In the genomic region with DNA sequence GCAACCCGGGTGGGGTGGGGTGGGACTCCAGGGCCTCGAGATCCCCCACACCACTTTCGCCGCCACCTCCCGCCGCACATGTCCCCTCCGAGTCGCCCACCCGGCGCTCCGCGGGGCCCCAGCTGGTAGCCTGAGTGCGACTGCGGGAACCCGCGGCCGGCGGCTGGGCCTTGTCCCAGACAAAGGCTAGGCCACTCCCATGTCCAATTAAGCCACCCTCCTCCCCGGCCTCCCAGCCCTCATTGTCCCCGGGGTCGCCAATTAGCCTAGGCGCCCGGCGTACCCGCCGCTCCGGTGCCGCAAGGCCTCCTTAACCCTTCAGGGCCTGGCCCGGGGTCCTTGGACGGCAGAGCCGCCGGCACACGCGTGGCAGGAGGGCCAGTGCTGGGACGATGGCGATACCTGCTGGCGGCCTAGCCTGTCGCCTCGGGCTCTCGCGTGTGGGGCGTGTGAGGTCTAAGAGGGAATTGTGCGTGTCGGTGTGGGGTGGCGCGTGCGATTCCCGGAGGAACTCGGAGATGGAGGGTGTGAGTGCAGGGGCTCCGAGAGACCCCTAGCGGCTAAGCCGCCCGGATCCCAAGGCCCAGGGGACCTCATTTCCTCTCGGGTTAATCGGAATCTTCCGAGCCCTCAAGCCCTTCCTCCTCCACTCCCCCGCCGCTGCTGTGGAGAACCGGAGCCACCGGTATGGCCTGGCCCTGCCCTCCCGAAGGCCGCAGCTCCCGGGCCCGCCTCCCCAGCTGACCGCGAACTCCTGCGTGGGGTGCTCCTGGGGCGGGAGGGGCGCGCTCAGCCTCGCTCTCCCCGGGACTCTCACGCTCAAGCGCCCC, we compare ENCODE assay signal across 8 cellular contexts. TPM values are rescaled to one million over a fixed set of nuclear protein-coding genes. Genes with fewer than 3 reads are reported as not detected.
DNase-seq lines count a peak whose midpoint lies in the region; ATAC-seq, FAIRE-seq and TF ChIP-seq lines count a peak whose summit lies in the region.

No MANE protein-coding gene starts in this region.

- BruUV-seq in GM12878 (replicated peaks; lab: Mats Ljungman, UMichigan): no TSS peak

- TF ChIP-seq RAD21 in GM12878 (IDR thresholded peaks at IDR 0.05; ENCODE audit: insufficient read depth, low read depth, low read length): no peak

- H3K27me3 Mint-ChIP-seq in immature natural killer cell (ENCODE audit: low read depth in 3 of 3): peaks cover 18 to 34% (median 20%) of the 10 kb centered on the region in 3 donors

- H3K27ac ChIP-seq in GM12878 (ENCODE audit: control insufficient read depth, insufficient read depth): no peak overlapping the region
- H3K27ac ChIP-seq in small intestine (ENCODE audit: low read depth in 1 of 2, low read length in 1 of 2): peak overlapping the region in 1 of 2 donors; percentile 81

- H3K9ac ChIP-seq in GM12878 (ENCODE audit: control insufficient read depth, insufficient read depth, low read length): peak overlapping the region; percentile 35; the same call in 1 of the 2 replicates

- WGBS in GM12878 (ENCODE audit: insufficient coverage, insufficient replicate concordance, low lambda C conversion rate, missing lambda C conversion rate): 2% methylated on average over 51 of the region's 74 CpGs
- WGBS in small intestine, 3 donors: 1% methylated on average over 55 to 74 of the region's 74 CpGs

- H3K4me3 Mint-ChIP-seq in immature natural killer cell: peak overlapping the region; percentile 75 to 80 (median 77)

- H2AFZ ChIP-seq in GM12878 (ENCODE audit: control insufficient read depth, low read depth, low read length): peak overlapping the region; percentile 69

- no peak overlapping the region for H3K27ac Mint-ChIP-seq in immature natural killer cell

- H4K20me1 ChIP-seq in GM12878 (ENCODE audit: control insufficient read depth, insufficient read depth): no peaks in the 10 kb centered on the region

- no peak for TF ChIP-seq CTCF in GM12878 (IDR thresholded peaks at IDR 0.05 in 2 of 3, conservative IDR thresholded peaks at IDR 0.05 in 1 of 3; ENCODE audit: control insufficient read depth in 2 of 3, extremely low read depth in 1 of 3, insufficient read depth in 1 of 3, low read depth in 3 of 3, low read length in 3 of 3)

- in situ Hi-C loops in GM12878 (cut with MboI): loop anchor here (10.0 kb wide), 1 partner anchor 693 kb away; no protein-coding TSS in a partner anchor

- no peaks in the 10 kb centered on the region for H3K36me3 ChIP-seq in GM12878 (ENCODE audit: control insufficient read depth in 2 of 2, insufficient read depth in 2 of 2, low read length in 1 of 2)
- H3K36me3 ChIP-seq in small intestine (ENCODE audit: control insufficient read depth in 2 of 2, insufficient read depth in 2 of 2, low read length in 2 of 2): no peaks in the 10 kb centered on the region

- intact Hi-C loops in GM12878 (cut with micrococcal nuclease; ENCODE audit: unreplicated experiment): no loop called here

- SMC1A ChIA-PET in GM12878 (lab: Charles Lee; ENCODE audit: uncharacterized antibody, unreplicated experiment): interaction anchor here (0.7 kb wide), 1 partner anchor 451 kb away, joined by 3 read pairs; no protein-coding TSS in a partner anchor

- FAIRE-seq in GM12892 (lab: Jason Lieb, UNC): no peak
- no peak for FAIRE-seq in GM12878 (lab: Jason Lieb, UNC)
- FAIRE-seq in small intestine (lab: Jason Lieb, UNC): no peak

- CTCF ChIA-PET in GM12878 (lab: Yijun Ruan, JAX): interaction anchor here (0.8 to 1.3 kb wide), 3 partner anchors 9 to 698 kb away, joined by 3 to 4 read pairs (median 4); no protein-coding TSS in a partner anchor

- TF ChIP-seq POLR2A in GM12892 (IDR thresholded peaks at IDR 0.05; ENCODE audit: low read depth, low read length) (no peak), GM12878 (IDR thresholded peaks at IDR 0.05; ENCODE audit: low read depth, low read length) (no peak)

- H3K27me3 ChIP-seq in GM12878 (replicated peaks in 1 of 2; ENCODE audit: control insufficient read depth in 2 of 2, insufficient read depth in 2 of 2, low read length in 1 of 2) (peaks cover 18 to 38% of the 10 kb centered on the region in 2 experiments), small intestine (ENCODE audit: control insufficient read depth in 2 of 2, insufficient read depth in 2 of 2, low read length in 2 of 2) (peaks cover 6 to 25% of the 10 kb centered on the region in 2 donors)

- ATAC-seq in GM12878: peak; percentile 46

- H3K4me3 ChIP-seq in GM12878 (peak overlapping the region; percentile 54; the same call in 1 of the 2 replicates), small intestine (ENCODE audit: low read depth in 1 of 2, low read length in 2 of 2) (peak overlapping the region; percentile 28 to 52)

- DNase-seq in AG08395 (ENCODE audit: low spot score) (peak; percentile 58), GM12892 (ENCODE audit: insufficient read length) (peak; percentile 32), NCI-H526 treated with DMSO at 0.1 percent for 48 hours (lab: John Stamatoyannopoulos, UW) (peak; percentile 54), GM12878 (ENCODE audit: low read depth, low spot score) (no peak), immature natural killer cell (peak; percentile 28 to 35 (median 31)), small intestine (peak; percentile 27), activated gamma-delta T cell treated with Interleukin-2 at 50 U/mL for 16 hours (no peak), NK-92 (lab: John Stamatoyannopoulos, UW; ENCODE audit: unreplicated experiment) (no peak)

- no peak for TF ChIP-seq EP300 in GM12878 (IDR thresholded peaks at IDR 0.05; ENCODE audit: borderline replicate concordance in 1 of 2, control insufficient read depth in 1 of 2, low read depth in 2 of 2, low read length in 2 of 2)

- H3K4me2 ChIP-seq in GM12878 (ENCODE audit: control insufficient read depth, insufficient read depth): peak overlapping the region; percentile 78

- no peaks in the 10 kb centered on the region for H3K79me2 ChIP-seq in GM12878 (ENCODE audit: control insufficient read depth, insufficient read depth, low read length)

- H3K9me3 Mint-ChIP-seq in immature natural killer cell: peaks cover 0 to 3% (median 0%) of the 10 kb centered on the region in 6 donors

- RAD21 ChIA-PET in GM12878 (lab: Charles Lee; ENCODE audit: unreplicated experiment): interaction anchor here (1.0 to 1.6 kb wide), 2 partner anchors 410 to 425 kb away, joined by 3 to 5 read pairs; no protein-coding TSS in a partner anchor

- no peaks in the 10 kb centered on the region for H3K36me3 Mint-ChIP-seq in immature natural killer cell

- H3K9me3 ChIP-seq in GM12878 (replicated peaks; ENCODE audit: control insufficient read depth, insufficient read depth, low read length): peaks cover 1% of the 10 kb centered on the region; the same call in 1 of the 3 replicates
- no peaks in the 10 kb centered on the region for H3K9me3 ChIP-seq in small intestine (ENCODE audit: control insufficient read depth, low read depth)

- H3K4me1 ChIP-seq in GM12878 (ENCODE audit: control insufficient read depth, insufficient read depth, low read length) (peaks cover 4% of the 10 kb centered on the region; the same call in 1 of the 2 replicates), small intestine (ENCODE audit: control insufficient read depth in 2 of 2, insufficient read depth in 1 of 2, low read depth in 1 of 2, low read length in 1 of 2) (no peaks in the 10 kb centered on the region)

- H3K4me1 Mint-ChIP-seq in immature natural killer cell: peaks cover 17 to 19% of the 10 kb centered on the region in 2 donors

- POLR2A ChIA-PET in GM12878 (lab: Charles Lee): no interaction called here

TF ChIP-seq in GM12878, 131 proteins besides CTCF, POLR2A, EP300 and RAD21 (continues in another document):
- peak in 1 of 2 experiments; percentile 81; a peak in 2 of 4 replicates for TF ChIP-seq ETV6 (conservative IDR thresholded peaks at IDR 0.05 in 1 of 2, IDR thresholded peaks at IDR 0.05 in 1 of 2; ENCODE audit: borderline replicate concordance in 1 of 2, low read depth in 1 of 2)

RNA-seq across cellular contexts. Expression of a gene that starts 11.7 kb away (rescaled TPM):
- polyA plus RNA-seq in GM12892 (2012; ENCODE audit: missing spikeins): not detected
- not detected in 2 replicates for total RNA-seq in GM12878 (2013; cell fraction: nucleolus; rRNA removed)
- total RNA-seq in GM12878 (2014; rRNA removed): not detected in 2 replicates
- not detected in 2 replicates for total RNA-seq in GM12878 (2014; rRNA removed; fragmentation: Illumina TruSeq; extraction: Trizol)
- 0.11 and 0.13 TPM in 2 replicates for total RNA-seq in GM12878 (2021)
- not detected for polyA plus RNA-seq in GM12878 (2011; ENCODE audit: low read depth)
- not detected in 2 replicates for polyA plus RNA-seq in GM12878 (2011; rRNA removed)
- polyA plus RNA-seq in GM12878 (2011; cell fraction: cytosol; rRNA removed): not detected in 2 replicates
- not detected in 2 replicates for polyA plus RNA-seq in GM12878 (2011; cell fraction: nucleus; rRNA removed)
- polyA plus RNA-seq in GM12878 (2012): not detected in 2 replicates
- not detected in 2 replicates for polyA plus RNA-seq in GM12878 (2014; fragmentation: Illumina TruSeq; extraction: Trizol)
- polyA plus RNA-seq in GM12878 (2014; fragmentation: Nextera tagmentation; extraction: Ambion mirVana): not detected
- not detected in 2 replicates for polyA plus RNA-seq in GM12878 (2014; rRNA removed)
- not detected for polyA plus RNA-seq in GM12878 (2016; fragmentation: Nextera tagmentation; extraction: Ambion mirVana)
- polyA minus RNA-seq in GM12878 (2011; rRNA and poly(A)+ RNA removed): not detected in 2 replicates
- polyA minus RNA-seq in GM12878 (2011; cell fraction: cytosol; rRNA and poly(A)+ RNA removed): not detected in 2 replicates
- not detected in 2 replicates for polyA minus RNA-seq in GM12878 (2011; cell fraction: nucleus; rRNA and poly(A)+ RNA removed)
- polyA plus RNA-seq in immature natural killer cell: not detected
- 1 to 10 TPM in 2 of 3 donors, under 1 TPM in 1; 0.45 to 9.5 (median 4.3) TPM for polyA plus RNA-seq in small intestine

RNA-seq across cellular contexts. Expression of a gene that starts 40.9 kb away (rescaled TPM):
- not detected for polyA plus RNA-seq in GM12892 (2012; ENCODE audit: missing spikeins)
- total RNA-seq in GM12878 (2013; cell fraction: nucleolus; rRNA removed): not detected in 2 replicates
- total RNA-seq in GM12878 (2014; rRNA removed): not detected in 2 replicates
- not detected in 2 replicates for total RNA-seq in GM12878 (2014; rRNA removed; fragmentation: Illumina TruSeq; extraction: Trizol)
- not detected in 2 replicates for total RNA-seq in GM12878 (2021)
- polyA plus RNA-seq in GM12878 (2011; ENCODE audit: low read depth): not detected
- polyA plus RNA-seq in GM12878 (2011; rRNA removed): not detected in 2 replicates
- 0.03 TPM in 1 of 2 replicates, not detected in the other for polyA plus RNA-seq in GM12878 (2011; cell fraction: cytosol; rRNA removed)
- polyA plus RNA-seq in GM12878 (2011; cell fraction: nucleus; rRNA removed): 0.06 TPM in 1 of 2 replicates, not detected in the other
- polyA plus RNA-seq in GM12878 (2012): 0.07 TPM in 1 of 2 replicates, not detected in the other
- 0.01 TPM in 1 of 2 replicates, not detected in the other for polyA plus RNA-seq in GM12878 (2014; fragmentation: Illumina TruSeq; extraction: Trizol)
- polyA plus RNA-seq in GM12878 (2014; fragmentation: Nextera tagmentation; extraction: Ambion mirVana): not detected
- polyA plus RNA-seq in GM12878 (2014; rRNA removed): not detected in 2 replicates
- polyA plus RNA-seq in GM12878 (2016; fragmentation: Nextera tagmentation; extraction: Ambion mirVana): not detected
- 0.15 TPM in 1 of 2 replicates, not detected in the other for polyA minus RNA-seq in GM12878 (2011; rRNA and poly(A)+ RNA removed)
- not detected in 2 replicates for polyA minus RNA-seq in GM12878 (2011; cell fraction: cytosol; rRNA and poly(A)+ RNA removed)
- polyA minus RNA-seq in GM12878 (2011; cell fraction: nucleus; rRNA and poly(A)+ RNA removed): not detected in 2 replicates
- polyA plus RNA-seq in immature natural killer cell: not detected
- not detected for polyA plus RNA-seq in small intestine

Comparison
In these comparisons a context has a peak if more than half of its experiments do, and no peak if none do; other contexts are left out.
1. DNase-seq: peak in AG08395 (single experiment), GM12892 (single experiment), NCI-H526 treated with DMSO at 0.1 percent for 48 hours (single experiment), immature natural killer cell (3 of 3) and small intestine (single experiment); none in GM12878 (single experiment), activated gamma-delta T cell treated with Interleukin-2 at 50 U/mL for 16 hours (single experiment) and NK-92 (single experiment).